ENCODE assay signal across 8 cellular contexts in genomic region chr1:43529206-43529731, GRCh38. TPM values are rescaled to one million over a fixed set of nuclear protein-coding genes. Genes with fewer than 3 reads are reported as not detected.
DNase-seq lines count a peak whose midpoint lies in the region; ATAC-seq, FAIRE-seq and TF ChIP-seq lines count a peak whose summit lies in the region.

No MANE protein-coding gene starts in this region.

- H3K36me3 ChIP-seq in osteoblast (ENCODE audit: insufficient read depth, low read length) = no peaks in the 10 kb centered on the region
- no peaks in the 10 kb centered on the region for H3K36me3 ChIP-seq in thyroid gland

- peaks cover 9% of the 10 kb centered on the region for H3K79me2 ChIP-seq in osteoblast (ENCODE audit: insufficient read depth, low read length)

- H3K4me1 ChIP-seq in osteoblast (ENCODE audit: insufficient read depth, low read length) = peaks cover 16% of the 10 kb centered on the region
- H3K4me1 ChIP-seq in thyroid gland = peaks cover 15 to 20% of the 10 kb centered on the region in 2 donors

- FAIRE-seq in G401.6 (lab: Jason Lieb, UNC) = peak; percentile 97

- no peak overlapping the region for H3K4me2 ChIP-seq in osteoblast (ENCODE audit: insufficient read depth, low read length)

- WGBS in thyroid gland, 2 donors = 17 to 22% methylated on average over 11 of the region's 11 CpGs

- TF ChIP-seq POLR2A in NB4 (IDR thresholded peaks at IDR 0.05; ENCODE audit: extremely low read depth, insufficient read length) = no peak
- TF ChIP-seq POLR2A in thyroid gland (IDR thresholded peaks at IDR 0.05) = no peak

- H2AFZ ChIP-seq in osteoblast (ENCODE audit: low read length) = no peak overlapping the region

- H3K4me3 ChIP-seq in NB4 (ENCODE audit: low read depth, low read length) = no peak overlapping the region
- H3K4me3 ChIP-seq in osteoblast (ENCODE audit: insufficient read depth, low read length) = no peak overlapping the region
- no peak overlapping the region for H3K4me3 ChIP-seq in thyroid gland (replicated peaks in 1 of 3)

- ATAC-seq in HG03159 (IDR thresholded peaks at IDR 0.05; ENCODE audit: unreplicated experiment) = no peak

- H3K27ac ChIP-seq in osteoblast (ENCODE audit: low read depth, low read length) (no peak overlapping the region), thyroid gland (no peak overlapping the region)

- no peaks in the 10 kb centered on the region for H3K9me3 ChIP-seq in osteoblast (ENCODE audit: low read depth, low read length)
- H3K9me3 ChIP-seq in thyroid gland = no peaks in the 10 kb centered on the region

- intact Hi-C loops in thyroid gland (cut with DNase I) = loop anchor here (5.0 to 10.0 kb wide), 3 partner anchors 118 to 516 kb away; partner anchors contain the start of gene ARTN

- DNase-seq in NB4 (ENCODE audit: low read depth) = peak; percentile 79
- DNase-seq in SK-N-DZ (ENCODE audit: low spot score) = peak; percentile 81
- DNase-seq in activated naive CD4-positive, alpha-beta T cell (lab: John Stamatoyannopoulos, UW) = peak; percentile 34 to 74 (median 64)
- peak; percentile 79 for DNase-seq in globus pallidus (ENCODE audit: low spot score)
- peak; percentile 98 for DNase-seq in osteoblast (ENCODE audit: insufficient read length, low spot score, missing footprints)
- peak; percentile 84 to 90 for DNase-seq in thyroid gland

- TF ChIP-seq CTCF in NB4 (IDR thresholded peaks at IDR 0.05; ENCODE audit: low read depth, low read length) = peak; percentile 84
- peak; percentile 98 for TF ChIP-seq CTCF in osteoblast (IDR thresholded peaks at IDR 0.05; ENCODE audit: extremely low read depth, low read depth, low read length)
- peak; percentile 79 to 97 (median 90) for TF ChIP-seq CTCF in thyroid gland (IDR thresholded peaks at IDR 0.05)

- peaks cover 3% of the 10 kb centered on the region for H4K20me1 ChIP-seq in osteoblast (ENCODE audit: insufficient read depth, low read length)

- H3K27me3 ChIP-seq in osteoblast (ENCODE audit: insufficient read depth, low read length) (no peaks in the 10 kb centered on the region), thyroid gland (no peaks in the 10 kb centered on the region)

RNA-seq across cellular contexts. Expression of gene PTPRF, which starts 1.4 kb away (rescaled TPM):
- polyA plus RNA-seq in SK-N-DZ (2014; cell fraction: cytosol; rRNA removed) = 22.6 and 33.7 TPM in 2 replicates
- 27.5 and 42.1 TPM in 2 replicates for polyA plus RNA-seq in SK-N-DZ (2014; cell fraction: nucleus; rRNA removed)
- total RNA-seq in osteoblast = 12.1 and 13.0 TPM in 2 replicates
- 10 to 100 TPM; 53.2 to 80.6 (median 71.7) TPM for total RNA-seq in thyroid gland
